ENCODE assay signal across 2 cellular contexts in genomic region chr11:46307369-46307768, GRCh38.
TF ChIP-seq lines count a peak whose summit lies in the region.

No MANE protein-coding gene starts in this region.

TF ChIP-seq in IMR-90, 13 proteins besides CTCF, POLR2A, EP300 and RAD21:
- TF ChIP-seq CHD1 (IDR thresholded peaks at IDR 0.05; ENCODE audit: low read depth, low read length) (no peak), MXI1 (IDR thresholded peaks at IDR 0.05; ENCODE audit: borderline replicate concordance, low read depth, low read length) (no peak), MAFK (IDR thresholded peaks at IDR 0.05; ENCODE audit: low read depth, low read length) (no peak), FOS (IDR thresholded peaks at IDR 0.05; ENCODE audit: low read depth, low read length) (no peak), RFX5 (IDR thresholded peaks at IDR 0.05; ENCODE audit: low read depth, low read length) (no peak), SMC3 (IDR thresholded peaks at IDR 0.05; ENCODE audit: low read depth, low read length) (no peak), MAZ (IDR thresholded peaks at IDR 0.05; ENCODE audit: borderline replicate concordance, low read depth, low read length) (no peak), BHLHE40 (IDR thresholded peaks at IDR 0.05; ENCODE audit: low read depth, low read length) (no peak), RCOR1 (IDR thresholded peaks at IDR 0.05; ENCODE audit: insufficient replicate concordance, low read length) (no peak), NFE2L2 (IDR thresholded peaks at IDR 0.05; ENCODE audit: low read depth, low read length) (no peak), CEBPB (IDR thresholded peaks at IDR 0.05; ENCODE audit: low read depth, low read length) (no peak)
- TF ChIP-seq, protein P1, sequence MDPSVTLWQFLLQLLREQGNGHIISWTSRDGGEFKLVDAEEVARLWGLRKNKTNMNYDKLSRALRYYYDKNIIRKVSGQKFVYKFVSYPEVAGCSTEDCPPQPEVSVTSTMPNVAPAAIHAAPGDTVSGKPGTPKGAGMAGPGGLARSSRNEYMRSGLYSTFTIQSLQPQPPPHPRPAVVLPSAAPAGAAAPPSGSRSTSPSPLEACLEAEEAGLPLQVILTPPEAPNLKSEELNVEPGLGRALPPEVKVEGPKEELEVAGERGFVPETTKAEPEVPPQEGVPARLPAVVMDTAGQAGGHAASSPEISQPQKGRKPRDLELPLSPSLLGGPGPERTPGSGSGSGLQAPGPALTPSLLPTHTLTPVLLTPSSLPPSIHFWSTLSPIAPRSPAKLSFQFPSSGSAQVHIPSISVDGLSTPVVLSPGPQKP (IDR thresholded peaks at IDR 0.05; ENCODE audit: borderline replicate concordance, low read depth, low read length): no peak
- TF ChIP-seq, protein P2, sequence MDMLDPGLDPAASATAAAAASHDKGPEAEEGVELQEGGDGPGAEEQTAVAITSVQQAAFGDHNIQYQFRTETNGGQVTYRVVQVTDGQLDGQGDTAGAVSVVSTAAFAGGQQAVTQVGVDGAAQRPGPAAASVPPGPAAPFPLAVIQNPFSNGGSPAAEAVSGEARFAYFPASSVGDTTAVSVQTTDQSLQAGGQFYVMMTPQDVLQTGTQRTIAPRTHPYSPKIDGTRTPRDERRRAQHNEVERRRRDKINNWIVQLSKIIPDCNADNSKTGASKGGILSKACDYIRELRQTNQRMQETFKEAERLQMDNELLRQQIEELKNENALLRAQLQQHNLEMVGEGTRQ (IDR thresholded peaks at IDR 0.05; ENCODE audit: low read depth, low read length): no peak
TF ChIP-seq in IMR-90: peak in this region for 0.

TF ChIP-seq in K562, 482 proteins besides CTCF, POLR2A, EP300 and RAD21:
- TF ChIP-seq RBM25 (IDR thresholded peaks at IDR 0.05; ENCODE audit: low read depth, low read length, severe bottlenecking): peak; percentile 44
- peak; percentile 50 for TF ChIP-seq ZFP36 (IDR thresholded peaks at IDR 0.05; ENCODE audit: low read depth, low read length, partially characterized antibody)
- peak; percentile 21; the same call in 1 of the 2 replicates for TF ChIP-seq BCOR (IDR thresholded peaks at IDR 0.05)
- TF ChIP-seq ZFX (CRISPR knock-in tag; IDR thresholded peaks at IDR 0.05): no peak
- no peak for TF ChIP-seq TCF3 (CRISPR knock-in tag; IDR thresholded peaks at IDR 0.05)
- TF ChIP-seq HNRNPL (IDR thresholded peaks at IDR 0.05; ENCODE audit: low read depth, low read length): no peak
- TF ChIP-seq ATF1 (CRISPR knock-in tag; IDR thresholded peaks at IDR 0.05): no peak
- TF ChIP-seq ATF1 (tag; IDR thresholded peaks at IDR 0.05): no peak
